Comparison of ENCODE assay signal across 8 cellular contexts in genomic region chr10:88080213-88080612, GRCh38.
DNase-seq lines count a peak whose midpoint lies in the region; ATAC-seq, FAIRE-seq and TF ChIP-seq lines count a peak whose summit lies in the region.

No MANE protein-coding gene starts in this region.

- H3K4me3 ChIP-seq in kidney (ENCODE audit: low read length in 2 of 2): peak overlapping the region in 1 of 2 donors; percentile 2
- no peak overlapping the region for H3K4me3 ChIP-seq in CD4-positive, alpha-beta memory T cell (ENCODE audit: low read length in 2 of 2)

- H3K4me1 Mint-ChIP-seq in CD4-positive, alpha-beta memory T cell: peaks cover 4 to 14% (median 9%) of the 10 kb centered on the region in 4 donors

- TF ChIP-seq CTCF in kidney (IDR thresholded peaks at IDR 0.05; ENCODE audit: borderline replicate concordance, extremely low read depth, insufficient read depth): no peak

- FAIRE-seq in kidney (lab: Jason Lieb, UNC): peak; percentile 96

- CTCF ChIA-PET in CD4-positive, alpha-beta memory T cell (lab: Charles Lee; ENCODE audit: partially characterized antibody): interaction anchor here (0.6 kb wide), 1 partner anchor 89 kb away, joined by 3 read pairs; no protein-coding TSS in a partner anchor

- DNase-seq in DMS79 (lab: John Stamatoyannopoulos, UW) (peak; percentile 9), HK-2 (ENCODE audit: unreplicated experiment) (peak; percentile 39), kidney (no peak), UCSD-AML1 (lab: John Stamatoyannopoulos, UW; ENCODE audit: unreplicated experiment) (no peak), left ventricle myocardium superior (no peak), mesenteric fat pad (ENCODE audit: low spot score) (no peak)
- DNase-seq in CD4-positive, alpha-beta memory T cell: no peak

- no peaks in the 10 kb centered on the region for H3K36me3 ChIP-seq in kidney (ENCODE audit: control insufficient read depth in 1 of 2, insufficient read depth in 2 of 2, low read length in 2 of 2)
- H3K36me3 ChIP-seq in CD4-positive, alpha-beta memory T cell (ENCODE audit: insufficient read depth, low read length): no peaks in the 10 kb centered on the region

- no peak overlapping the region for H3K27ac Mint-ChIP-seq in CD4-positive, alpha-beta memory T cell

- H3K36me3 Mint-ChIP-seq in CD4-positive, alpha-beta memory T cell: peaks cover 0 to 4% of the 10 kb centered on the region in 2 donors

- peaks cover 0 to 5% (median 0%) of the 10 kb centered on the region in 8 donors for H3K9me3 Mint-ChIP-seq in CD4-positive, alpha-beta memory T cell

- no peaks in the 10 kb centered on the region for H3K9me3 ChIP-seq in kidney (ENCODE audit: control insufficient read depth in 1 of 2, low read length in 2 of 2)
- H3K9me3 ChIP-seq in CD4-positive, alpha-beta memory T cell (ENCODE audit: control insufficient read depth in 1 of 2, low read length in 2 of 2): no peaks in the 10 kb centered on the region

- intact Hi-C loops in kidney (cut with DNase I): no loop called here
- intact Hi-C loops in CD4-positive, alpha-beta memory T cell (cut with micrococcal nuclease): no loop called here
- intact Hi-C loops in left ventricle myocardium superior (cut with micrococcal nuclease): no loop called here

- no peaks in the 10 kb centered on the region for H3K27me3 ChIP-seq in CD4-positive, alpha-beta memory T cell (ENCODE audit: insufficient read depth, low read length)

- no peak overlapping the region for H3K4me3 Mint-ChIP-seq in CD4-positive, alpha-beta memory T cell

- peak overlapping the region in 1 of 2 donors; percentile 5 for H3K9ac ChIP-seq in kidney (ENCODE audit: low read length in 2 of 2)

- POLR2A ChIA-PET in CD4-positive, alpha-beta memory T cell (lab: Charles Lee; ENCODE audit: partially characterized antibody): no interaction called here

- H3K4me1 ChIP-seq in kidney (ENCODE audit: control insufficient read depth in 1 of 2, insufficient read depth in 1 of 2, low read depth in 1 of 2, low read length in 2 of 2): peaks cover 4 to 19% of the 10 kb centered on the region in 2 donors
- no peaks in the 10 kb centered on the region for H3K4me1 ChIP-seq in CD4-positive, alpha-beta memory T cell (ENCODE audit: insufficient read depth, low read length)

- peak overlapping the region; percentile 29 to 54 for H3K27ac ChIP-seq in kidney (ENCODE audit: low read depth in 2 of 2, low read length in 2 of 2)
- no peak overlapping the region for H3K27ac ChIP-seq in CD4-positive, alpha-beta memory T cell (ENCODE audit: low read depth, low read length)

- H3K27me3 Mint-ChIP-seq in CD4-positive, alpha-beta memory T cell: no peaks in the 10 kb centered on the region

- ATAC-seq in GM21381 (IDR thresholded peaks at IDR 0.05; ENCODE audit: unreplicated experiment): peak; percentile 56
- ATAC-seq in left ventricle myocardium superior: no peak

Comparison
In these comparisons a context has a peak if more than half of its experiments do, and no peak if none do; other contexts are left out.
1. DNase-seq: peak in DMS79 (single experiment) and HK-2 (single experiment); none in kidney (single experiment), CD4-positive, alpha-beta memory T cell (0 of 5), UCSD-AML1 (single experiment), left ventricle myocardium superior (single experiment) and mesenteric fat pad (single experiment).